1 cellular context compared by ENCODE assay signal in genomic region chr10:12081879-12082560, GRCh38.
TF ChIP-seq lines count a peak whose summit lies in the region.

No MANE protein-coding gene starts in this region.

TF ChIP-seq in HepG2, 621 proteins besides CTCF, POLR2A, EP300 and RAD21:
- TF ChIP-seq EHMT2 (IDR thresholded peaks at IDR 0.05; ENCODE audit: borderline replicate concordance, low read depth, low read length) (no peak), ZNF121 (CRISPR knock-in tag; IDR thresholded peaks at IDR 0.05) (peak; percentile 54; the same call in 1 of the 2 replicates)
TF ChIP-seq in HepG2: peak in this region for 1.
